In genomic region chr5:36637516-36637915, GRCh38 we compare ENCODE assay signal across 32 cellular contexts. TPM values are rescaled to one million over a fixed set of nuclear protein-coding genes. Genes with fewer than 3 reads are reported as not detected.
"Had no signal": no experiment of that assay in that cellular context is flagged by ENCODE, and none has a peak within 500 bp of the region (broad histone marks: within the 10 kb centered on the region; RNA-seq: fewer than 3 reads in every experiment).

No MANE protein-coding gene starts in this region.

- H3K36me3 Mint-ChIP-seq: activated naive CD8-positive, alpha-beta T cell had no signal

- H3K27me3 ChIP-seq: breast epithelium, cardiac muscle cell, colonic mucosa had no signal

- H3K9me3 ChIP-seq: breast epithelium, colonic mucosa had no signal

- H3K4me1 ChIP-seq: breast epithelium, colonic mucosa had no signal

- H3K4me3 Mint-ChIP-seq: activated B cell treated with CpG ODN at 0.5 μM for 24 hours; activated CD8-positive, alpha-beta T cell treated with anti-CD3 and anti-CD28 coated beads for 36 hours; activated naive CD8-positive, alpha-beta T cell; activated T-cell treated with anti-CD3 and anti-CD28 coated beads, Interleukin-2, amount 50 U/mL, for 24 hours; activated T-cell treated with anti-CD3 and anti-CD28 coated beads, Interleukin-2, amount 50 U/mL, for 72 hours; brain; T-helper 17 cell; T-helper 2 cell treated with Interferon-gamma antibody and Interleukin-4, amounts not matched to agents 5 μg/mL and 100 μg/mL, for 36 hours had no signal

- H3K4me1 Mint-ChIP-seq: activated B cell treated with CpG ODN at 0.5 μM for 24 hours, T-helper 17 cell had no signal

- H3K27ac ChIP-seq: breast epithelium, cardiac muscle cell, colonic mucosa, WERI-Rb-1 had no signal

- H3K27me3 Mint-ChIP-seq: brain had no signal

- H3K27ac Mint-ChIP-seq: activated B cell treated with CpG ODN at 0.5 μM for 24 hours; activated CD8-positive, alpha-beta T cell treated with anti-CD3 and anti-CD28 coated beads for 36 hours; activated naive CD8-positive, alpha-beta T cell; activated T-cell treated with anti-CD3 and anti-CD28 coated beads, Interleukin-2, amount 50 U/mL, for 24 hours; activated T-cell treated with anti-CD3 and anti-CD28 coated beads, Interleukin-2, amount 50 U/mL, for 72 hours; T-helper 17 cell; T-helper 2 cell treated with Interferon-gamma antibody and Interleukin-4, amounts not matched to agents 5 μg/mL and 100 μg/mL, for 36 hours had no signal

- H3K9me3 Mint-ChIP-seq: activated B cell treated with CpG ODN at 0.5 μM for 24 hours; activated CD8-positive, alpha-beta T cell treated with anti-CD3 and anti-CD28 coated beads for 36 hours; activated T-cell treated with anti-CD3 and anti-CD28 coated beads, Interleukin-2, amount 50 U/mL, for 24 hours; activated T-cell treated with anti-CD3 and anti-CD28 coated beads, Interleukin-2, amount 50 U/mL, for 72 hours; brain; T-helper 2 cell treated with Interferon-gamma antibody and Interleukin-4, amounts not matched to agents 5 μg/mL and 100 μg/mL, for 36 hours had no signal

- H3K4me3 ChIP-seq: breast epithelium, cardiac muscle cell, colonic mucosa had no signal

- ATAC-seq: activated CD4-positive, CD25-positive, alpha-beta regulatory T cell treated with anti-CD3 and anti-CD28 coated beads, Interleukin-2, amount 50 U/mL, for 24 hours; activated CD8-positive, alpha-beta T cell treated with anti-CD3 and anti-CD28 coated beads for 36 hours; activated T-cell treated with anti-CD3 and anti-CD28 coated beads, Interleukin-2, amount 50 U/mL, for 72 hours; esophagus mucosa; T-helper 17 cell had no signal

- DNase-seq: activated B cell treated with CpG ODN at 0.5 μM for 24 hours; activated CD4-positive, alpha-beta T cell treated with anti-CD3 and anti-CD28 coated beads for 48 hours; activated CD4-positive, alpha-beta T cell treated with anti-CD3 and anti-CD28 coated beads, Interleukin-2, amount 50 U/mL, for 1 hour; activated CD4-positive, alpha-beta T cell treated with anti-CD3 and anti-CD28 coated beads, Interleukin-2, amount 50 U/mL, for 48 hours; activated CD8-positive, alpha-beta memory T cell treated with anti-CD3 and anti-CD28 coated beads for 24 hours; activated CD8-positive, alpha-beta T cell treated with anti-CD3 and anti-CD28 coated beads for 36 hours; activated effector memory CD4-positive, alpha-beta T cell treated with Interleukin-2 at 50 U/mL for 16 hours; activated gamma-delta T cell treated with Interleukin-2 at 50 U/mL for 16 hours; activated naive CD4-positive, alpha-beta T cell treated with anti-CD3 and anti-CD28 coated beads, Interleukin-2, amount 50 U/mL, for 16 hours; activated naive CD4-positive, alpha-beta T cell treated with Interleukin-2 at 50 U/mL for 16 hours; activated T-cell treated with anti-CD3 and anti-CD28 coated beads, Interleukin-2, amount 50 U/mL, for 24 hours; activated T-cell treated with anti-CD3 and anti-CD28 coated beads, Interleukin-2, amount 50 U/mL, for 72 hours; amniotic stem cell; aorta; central memory CD4-positive, alpha-beta T cell; cerebellar nuclear complex; colonic mucosa; effector CD8-positive, alpha-beta T cell; foreskin fibroblast; head of caudate nucleus; T-helper 1 cell; T-helper 17 cell; T1000; WERI-Rb-1 had no signal

- H3K36me3 ChIP-seq: breast epithelium, colonic mucosa, WERI-Rb-1 had no signal

RNA-seq across cellular contexts. Expression of gene SLC1A3, which starts 31.1 kb away (rescaled TPM):
- total RNA-seq: dermis microvascular lymphatic vessel endothelial cell, T-helper 17 cell had no signal
